34 cellular contexts compared by ENCODE assay signal in the genomic region with DNA sequence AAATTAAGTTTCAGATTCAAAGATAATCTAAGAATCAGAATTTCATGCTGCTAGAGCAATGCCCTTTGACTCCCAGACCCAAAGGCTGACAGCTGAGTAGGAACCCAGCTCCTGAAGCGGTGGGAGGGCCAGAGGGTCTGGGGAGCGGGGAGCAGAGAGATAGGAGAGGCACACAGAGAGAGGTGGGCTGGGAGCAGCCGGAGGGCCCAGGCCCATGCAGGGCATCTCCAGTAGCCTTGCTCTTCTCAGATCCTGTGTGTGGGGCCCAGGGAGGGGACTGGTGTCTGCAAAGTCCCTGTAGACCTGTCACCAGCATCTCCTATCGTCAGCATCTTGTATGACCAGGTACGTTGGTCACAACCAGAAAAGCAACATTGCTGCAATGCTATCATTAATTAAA.
"Had no signal": no experiment of that assay in that cellular context is flagged by ENCODE, and none has a peak within 500 bp of the region (broad histone marks: within the 10 kb centered on the region; RNA-seq: fewer than 3 reads in every experiment).

No MANE protein-coding gene starts in this region.

- H3K9me3 ChIP-seq: adrenal gland, body of pancreas, breast epithelium had no signal

- H3K4me1 ChIP-seq: adrenal gland, body of pancreas, breast epithelium had no signal

- H3K27me3 Mint-ChIP-seq: activated CD4-positive, alpha-beta T cell treated with anti-CD3 and anti-CD28 coated beads, Interleukin-2, amount 10 ng/mL, durations not matched to agents 24 days and 14 days had no signal

- H3K4me3 ChIP-seq: adrenal gland, body of pancreas, breast epithelium had no signal

- DNase-seq: activated B cell treated with CpG ODN at 0.5 μM for 24 hours; activated CD4-positive, alpha-beta memory T cell treated with anti-CD3 and anti-CD28 coated beads for 36 hours; activated CD4-positive, alpha-beta T cell treated with anti-CD3 and anti-CD28 coated beads for 4 hours; activated CD4-positive, alpha-beta T cell treated with anti-CD3 and anti-CD28 coated beads, Interleukin-2, amount 10 ng/mL, durations not matched to agents 24 days and 14 days; activated CD4-positive, alpha-beta T cell treated with anti-CD3 and anti-CD28 coated beads, Interleukin-2, amount 50 U/mL, for 1 hour; activated CD4-positive, alpha-beta T cell treated with anti-CD3 and anti-CD28 coated beads, Interleukin-2, amount 50 U/mL, for 4 hours; activated CD4-positive, CD25-positive, alpha-beta regulatory T cell treated with anti-CD3 and anti-CD28 coated beads, Interleukin-2, amount 50 U/mL, for 72 hours; activated CD8-positive, alpha-beta memory T cell treated with anti-CD3 and anti-CD28 coated beads, Interleukin-2, amount 50 U/mL, for 4 hours; activated CD8-positive, alpha-beta T cell treated with anti-CD3 and anti-CD28 coated beads for 36 hours; activated effector memory CD4-positive, alpha-beta T cell treated with anti-CD3 and anti-CD28 coated beads, Interleukin-2, amount 50 U/mL, for 16 hours; activated gamma-delta T cell treated with Interleukin-2 at 50 U/mL for 16 hours; activated naive CD4-positive, alpha-beta T cell; activated naive CD4-positive, alpha-beta T cell treated with anti-CD3 and anti-CD28 coated beads for 36 hours; activated naive CD4-positive, alpha-beta T cell treated with anti-CD3 and anti-CD28 coated beads, Interleukin-2, amount 50 U/mL, for 16 hours; activated naive CD8-positive, alpha-beta T cell treated with anti-CD3 and anti-CD28 coated beads for 36 hours; activated T-cell treated with anti-CD3 and anti-CD28 coated beads for 4 hours; activated T-cell treated with anti-CD3 and anti-CD28 coated beads, Interleukin-2, amount 50 U/mL, for 1 hour; activated T-cell treated with anti-CD3 and anti-CD28 coated beads, Interleukin-2, amount 50 U/mL, for 4 hours; activated T-cell treated with anti-CD3 and anti-CD28 coated beads, Interleukin-2, amount 50 U/mL, for 72 hours; adrenal gland; amniotic stem cell; body of pancreas; brain microvascular endothelial cell; central memory CD4-positive, alpha-beta T cell; T-helper 1 cell; T-helper 2 cell; T-helper 9 cell had no signal

- H3K9me3 Mint-ChIP-seq: activated B cell treated with CpG ODN at 0.5 μM for 24 hours; activated CD4-positive, alpha-beta memory T cell treated with anti-CD3 and anti-CD28 coated beads for 36 hours; activated CD4-positive, alpha-beta T cell treated with anti-CD3 and anti-CD28 coated beads, Interleukin-2, amount 10 ng/mL, durations not matched to agents 24 days and 14 days; activated CD8-positive, alpha-beta T cell treated with anti-CD3 and anti-CD28 coated beads for 36 hours; activated naive CD4-positive, alpha-beta T cell treated with anti-CD3 and anti-CD28 coated beads for 36 hours; activated naive CD4-positive, alpha-beta T cell treated with anti-CD3 and anti-CD28 coated beads, Interleukin-2, amount 50 U/mL, for 72 hours; activated naive CD8-positive, alpha-beta T cell treated with anti-CD3 and anti-CD28 coated beads for 36 hours; activated T-cell treated with anti-CD3 and anti-CD28 coated beads, Interleukin-2, amount 50 U/mL, for 4 hours; activated T-cell treated with anti-CD3 and anti-CD28 coated beads, Interleukin-2, amount 50 U/mL, for 72 hours; activated T-helper 1 cell treated with anti-CD3 and anti-CD28 coated beads, Interleukin-12 subunit alpha, Interleukin-12 subunit beta, Interleukin-2, Interleukin-4 antibody, amounts not matched to agents 30 ng/mL and 10 ng/mL and 1 ng/mL, durations not matched to agents 14 hours and 24 hours and 36 hours; activated T-helper 17 cell treated with anti-CD3 and anti-CD28 coated beads, Interleukin-2, amount 50 U/mL, for 72 hours; T-helper 1 cell treated with Interleukin-12 subunit alpha and Interleukin-12 subunit beta and Interleukin-4 antibody, amounts not matched to agents 30 μg/mL and 1 μg/mL, for 36 hours; T-helper 2 cell treated with Interferon-gamma antibody and Interleukin-4, amounts not matched to agents 5 μg/mL and 100 μg/mL, for 36 hours had no signal

- H3K27ac Mint-ChIP-seq: activated B cell treated with CpG ODN at 0.5 μM for 24 hours; activated CD4-positive, alpha-beta memory T cell treated with anti-CD3 and anti-CD28 coated beads for 36 hours; activated CD4-positive, alpha-beta T cell treated with anti-CD3 and anti-CD28 coated beads, Interleukin-2, amount 10 ng/mL, durations not matched to agents 24 days and 14 days; activated CD8-positive, alpha-beta T cell treated with anti-CD3 and anti-CD28 coated beads for 36 hours; activated naive CD4-positive, alpha-beta T cell treated with anti-CD3 and anti-CD28 coated beads for 36 hours; activated naive CD4-positive, alpha-beta T cell treated with anti-CD3 and anti-CD28 coated beads, Interleukin-2, amount 50 U/mL, for 72 hours; activated naive CD8-positive, alpha-beta T cell treated with anti-CD3 and anti-CD28 coated beads for 36 hours; activated T-cell treated with anti-CD3 and anti-CD28 coated beads, Interleukin-2, amount 50 U/mL, for 72 hours; activated T-helper 1 cell treated with anti-CD3 and anti-CD28 coated beads, Interleukin-12 subunit alpha, Interleukin-12 subunit beta, Interleukin-2, Interleukin-4 antibody, amounts not matched to agents 30 ng/mL and 10 ng/mL and 1 ng/mL, durations not matched to agents 14 hours and 24 hours and 36 hours; activated T-helper 17 cell treated with anti-CD3 and anti-CD28 coated beads, Interleukin-2, amount 50 U/mL, for 72 hours; T-helper 1 cell treated with Interleukin-12 subunit alpha and Interleukin-12 subunit beta and Interleukin-4 antibody, amounts not matched to agents 30 μg/mL and 1 μg/mL, for 36 hours; T-helper 2 cell treated with Interferon-gamma antibody and Interleukin-4, amounts not matched to agents 5 μg/mL and 100 μg/mL, for 36 hours had no signal

- H3K4me3 Mint-ChIP-seq: activated B cell treated with CpG ODN at 0.5 μM for 24 hours; activated CD4-positive, alpha-beta memory T cell treated with anti-CD3 and anti-CD28 coated beads for 36 hours; activated CD4-positive, alpha-beta T cell treated with anti-CD3 and anti-CD28 coated beads, Interleukin-2, amount 10 ng/mL, durations not matched to agents 24 days and 14 days; activated CD8-positive, alpha-beta T cell treated with anti-CD3 and anti-CD28 coated beads for 36 hours; activated naive CD4-positive, alpha-beta T cell treated with anti-CD3 and anti-CD28 coated beads for 36 hours; activated naive CD8-positive, alpha-beta T cell treated with anti-CD3 and anti-CD28 coated beads for 36 hours; activated T-cell treated with anti-CD3 and anti-CD28 coated beads, Interleukin-2, amount 50 U/mL, for 4 hours; activated T-cell treated with anti-CD3 and anti-CD28 coated beads, Interleukin-2, amount 50 U/mL, for 72 hours; activated T-helper 1 cell treated with anti-CD3 and anti-CD28 coated beads, Interleukin-12 subunit alpha, Interleukin-12 subunit beta, Interleukin-2, Interleukin-4 antibody, amounts not matched to agents 30 ng/mL and 10 ng/mL and 1 ng/mL, durations not matched to agents 14 hours and 24 hours and 36 hours; activated T-helper 17 cell treated with anti-CD3 and anti-CD28 coated beads, Interleukin-2, amount 50 U/mL, for 72 hours; T-helper 1 cell treated with Interleukin-12 subunit alpha and Interleukin-12 subunit beta and Interleukin-4 antibody, amounts not matched to agents 30 μg/mL and 1 μg/mL, for 36 hours; T-helper 2 cell treated with Interferon-gamma antibody and Interleukin-4, amounts not matched to agents 5 μg/mL and 100 μg/mL, for 36 hours had no signal

- H3K27me3 ChIP-seq: adrenal gland, body of pancreas, brain microvascular endothelial cell, breast epithelium had no signal

- H3K36me3 Mint-ChIP-seq: activated CD4-positive, alpha-beta memory T cell treated with anti-CD3 and anti-CD28 coated beads for 36 hours; activated naive CD4-positive, alpha-beta T cell treated with anti-CD3 and anti-CD28 coated beads, Interleukin-2, amount 50 U/mL, for 72 hours; activated naive CD8-positive, alpha-beta T cell treated with anti-CD3 and anti-CD28 coated beads for 36 hours had no signal

- ATAC-seq: activated CD8-positive, alpha-beta T cell treated with anti-CD3 and anti-CD28 coated beads for 36 hours; activated naive CD4-positive, alpha-beta T cell treated with anti-CD3 and anti-CD28 coated beads, Interleukin-2, amount 50 U/mL, for 72 hours; activated T-cell treated with anti-CD3 and anti-CD28 coated beads, Interleukin-2, amount 50 U/mL, for 4 hours; activated T-cell treated with anti-CD3 and anti-CD28 coated beads, Interleukin-2, amount 50 U/mL, for 72 hours; activated T-helper 17 cell treated with anti-CD3 and anti-CD28 coated beads, Interleukin-2, amount 50 U/mL, for 72 hours; body of pancreas had no signal

- H3K36me3 ChIP-seq: adrenal gland, brain microvascular endothelial cell, breast epithelium had no signal

- H3K27ac ChIP-seq: adrenal gland, body of pancreas, brain microvascular endothelial cell, breast epithelium, VCaP had no signal

- H3K4me1 Mint-ChIP-seq: activated B cell treated with CpG ODN at 0.5 μM for 24 hours; activated CD4-positive, alpha-beta T cell treated with anti-CD3 and anti-CD28 coated beads, Interleukin-2, amount 10 ng/mL, durations not matched to agents 24 days and 14 days; activated naive CD8-positive, alpha-beta T cell treated with anti-CD3 and anti-CD28 coated beads for 36 hours; activated T-helper 17 cell treated with anti-CD3 and anti-CD28 coated beads, Interleukin-2, amount 50 U/mL, for 72 hours had no signal
